17 cellular contexts compared by ENCODE assay signal in the genomic region with DNA sequence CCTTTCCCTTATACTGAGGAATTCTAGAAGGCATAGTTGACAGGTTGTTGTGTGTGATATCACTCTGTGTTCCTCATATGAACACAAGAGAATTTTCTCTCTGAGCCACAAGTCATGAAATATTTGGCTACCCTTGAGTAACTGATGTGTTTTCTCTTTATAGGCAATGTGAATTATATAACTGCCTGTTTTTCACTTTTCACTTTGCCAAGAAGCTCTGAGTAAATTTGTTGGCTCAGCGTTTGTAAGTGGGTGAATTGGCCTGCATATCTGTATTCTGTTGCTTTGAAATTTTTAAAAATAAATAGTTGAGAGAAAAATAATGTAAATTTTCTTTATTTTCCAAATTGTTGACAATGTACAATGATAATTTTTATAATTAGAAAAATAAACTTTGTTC. TPM values are rescaled to one million over a fixed set of nuclear protein-coding genes. Genes with fewer than 3 reads are reported as not detected.
DNase-seq lines count a peak whose midpoint lies in the region; ATAC-seq, FAIRE-seq and TF ChIP-seq lines count a peak whose summit lies in the region.
"Had no signal": no experiment of that assay in that cellular context is flagged by ENCODE, and none has a peak within 500 bp of the region (broad histone marks: within the 10 kb centered on the region; RNA-seq: fewer than 3 reads in every experiment).

No MANE protein-coding gene starts in this region.

- H3K4me3 ChIP-seq in fibroblast of the aortic adventitia (ENCODE audit: low read depth, low read length) = no peak overlapping the region
- peak overlapping the region; percentile 5 for H3K4me3 ChIP-seq in psoas muscle
- H3K4me3 ChIP-seq: GM12878, SK-N-MC had no signal

- no peak overlapping the region for H3K27ac Mint-ChIP-seq in activated T-helper 17 cell treated with anti-CD3 and anti-CD28 coated beads, Interleukin-2, amount 50 U/mL, for 72 hours
- H3K27ac Mint-ChIP-seq: CD14-positive monocyte had no signal

- no peak for TF ChIP-seq CTCF in fibroblast of the aortic adventitia (IDR thresholded peaks at IDR 0.05; ENCODE audit: insufficient read depth, low read length)
- TF ChIP-seq CTCF in psoas muscle (IDR thresholded peaks at IDR 0.05) = no peak

- ATAC-seq in psoas muscle = no peak
- no peak for ATAC-seq in activated T-helper 17 cell treated with anti-CD3 and anti-CD28 coated beads, Interleukin-2, amount 50 U/mL, for 72 hours (replicated peaks)
- ATAC-seq: GM12878, HCT116 had no signal

- no peaks in the 10 kb centered on the region for H3K27me3 Mint-ChIP-seq in activated T-helper 17 cell treated with anti-CD3 and anti-CD28 coated beads, Interleukin-2, amount 50 U/mL, for 72 hours

- no peak overlapping the region for H3K27ac ChIP-seq in psoas muscle
- H3K27ac ChIP-seq: SK-N-MC had no signal

- H3K36me3 Mint-ChIP-seq in activated T-helper 17 cell treated with anti-CD3 and anti-CD28 coated beads, Interleukin-2, amount 50 U/mL, for 72 hours (ENCODE audit: low read depth) = no peaks in the 10 kb centered on the region
- H3K36me3 Mint-ChIP-seq: CD14-positive monocyte had no signal

- peaks cover 25% of the 10 kb centered on the region for H3K4me1 ChIP-seq in psoas muscle

- H3K9me3 Mint-ChIP-seq in activated T-helper 17 cell treated with anti-CD3 and anti-CD28 coated beads, Interleukin-2, amount 50 U/mL, for 72 hours = no peaks in the 10 kb centered on the region
- H3K9me3 Mint-ChIP-seq: CD14-positive monocyte had no signal

- no peak overlapping the region for H3K4me3 Mint-ChIP-seq in activated T-helper 17 cell treated with anti-CD3 and anti-CD28 coated beads, Interleukin-2, amount 50 U/mL, for 72 hours
- H3K4me3 Mint-ChIP-seq: CD14-positive monocyte had no signal

- no peaks in the 10 kb centered on the region for H3K27me3 ChIP-seq in psoas muscle (ENCODE audit: insufficient read depth in 3 of 3, low read length in 2 of 3)

- WGBS in psoas muscle, 3 donors = 20 to 29% (median 24%) methylated on average over 1 of the region's 1 CpG

- DNase-seq in RPMI8226 (peak; percentile 73), fibroblast of the aortic adventitia (ENCODE audit: low read depth) (peak; percentile 3), psoas muscle (no peak), AG08396 (ENCODE audit: low spot score) (no peak), NK-92 (lab: John Stamatoyannopoulos, UW; ENCODE audit: unreplicated experiment) (no peak)
- DNase-seq: AML-193, GF-D8, GOT3, NCI-H1105, OCI-M1, SHP77 had no signal

- H3K9me3 ChIP-seq in psoas muscle = no peaks in the 10 kb centered on the region

- intact Hi-C loops in psoas muscle (cut with DNase I) = no loop called here

- FAIRE-seq in G401.6 (lab: Jason Lieb, UNC) = peak; percentile 31
- FAIRE-seq: GM12878 had no signal

- H3K36me3 ChIP-seq in psoas muscle (ENCODE audit: insufficient read depth in 1 of 2, low read depth in 1 of 2) = no peaks in the 10 kb centered on the region

- H3K4me1 Mint-ChIP-seq in activated T-helper 17 cell treated with anti-CD3 and anti-CD28 coated beads, Interleukin-2, amount 50 U/mL, for 72 hours = peaks cover 14% of the 10 kb centered on the region

RNA-seq across cellular contexts. Expression of gene BTBD9, which starts 5.2 kb away (rescaled TPM):
- total RNA-seq in fibroblast of the aortic adventitia (ENCODE audit: low replicate concordance) = 21.4 and 27.6 TPM in 2 replicates
- total RNA-seq in psoas muscle = 10 to 100 TPM in 2 of 4 donors, 1 to 10 TPM in 2; 8.4 to 10.9 (median 9.7) TPM
- 1 to 10 TPM; 2.3 to 4.5 (median 2.9) TPM for polyA plus RNA-seq in psoas muscle
- 10 to 100 TPM; 16.2 to 28.3 TPM for total RNA-seq in activated T-helper 17 cell treated with anti-CD3 and anti-CD28 coated beads, Interleukin-2, amount 50 U/mL, for 72 hours

RNA-seq across cellular contexts. Expression of gene GLO1, which starts 58.0 kb away (rescaled TPM):
- total RNA-seq in fibroblast of the aortic adventitia (ENCODE audit: low replicate concordance) (79.1 and 150 TPM in 2 replicates), psoas muscle (10 to 100 TPM; 72.6 to 84.3 (median 79.9) TPM)
- polyA plus RNA-seq in psoas muscle = 100 to 1,000 TPM in 1 of 3 donors, 10 to 100 TPM in 2; 39.5 to 151 (median 95.5) TPM
- total RNA-seq in activated T-helper 17 cell treated with anti-CD3 and anti-CD28 coated beads, Interleukin-2, amount 50 U/mL, for 72 hours = 100 to 1,000 TPM in 1 of 2 donors, 10 to 100 TPM in 1; 94.5 to 190 TPM

Comparison
In these comparisons a context has a peak if more than half of its experiments do, and no peak if none do; other contexts are left out.
1. DNase-seq: peak in RPMI8226 (single experiment) and fibroblast of the aortic adventitia (single experiment); none in psoas muscle (0 of 2), AG08396 (single experiment) and NK-92 (single experiment).